1 cellular context compared by ENCODE assay signal in genomic region chr20:6490849-6491248, GRCh38.
A peak's percentile ranks its signal among the peaks of the same experiment; 100 is the strongest.
TF ChIP-seq lines count a peak whose summit lies in the region.

No MANE protein-coding gene starts in this region.

TF ChIP-seq in HepG2, 621 proteins besides CTCF, POLR2A, EP300 and RAD21 (continued from another document and continues in another):
- TF ChIP-seq MAFK (conservative IDR thresholded peaks at IDR 0.05 in 1 of 2, IDR thresholded peaks at IDR 0.05 in 1 of 2; ENCODE audit: low read length in 2 of 2): peak in 1 of 2 experiments; percentile 55; a peak in 2 of 4 replicates
- TF ChIP-seq ZNF567 (CRISPR knock-in tag; IDR thresholded peaks at IDR 0.05; ENCODE audit: borderline replicate concordance): no peak
- peak; percentile 39; the same call in 1 of the 2 replicates for TF ChIP-seq HMG20A (CRISPR knock-in tag; IDR thresholded peaks at IDR 0.05; ENCODE audit: borderline replicate concordance)
- no peak for TF ChIP-seq UBTF (CRISPR knock-in tag; IDR thresholded peaks at IDR 0.05)
- TF ChIP-seq LRRFIP1 (CRISPR knock-in tag; conservative IDR thresholded peaks at IDR 0.05): no peak
- TF ChIP-seq ZNF614 (CRISPR knock-in tag; IDR thresholded peaks at IDR 0.05; ENCODE audit: borderline replicate concordance): peak; percentile 70
- TF ChIP-seq ZNF678 (CRISPR knock-in tag; IDR thresholded peaks at IDR 0.05): no peak
- TF ChIP-seq SAP130 (CRISPR knock-in tag; IDR thresholded peaks at IDR 0.05; ENCODE audit: low read depth): peak; percentile 71
- peak; percentile 49; the same call in 1 of the 2 replicates for TF ChIP-seq ZNF335 (CRISPR knock-in tag; IDR thresholded peaks at IDR 0.05)
- no peak for TF ChIP-seq KLF16 (CRISPR knock-in tag; IDR thresholded peaks at IDR 0.05)
- TF ChIP-seq KAT8 (CRISPR knock-in tag; IDR thresholded peaks at IDR 0.05): peak; percentile 64; the same call in 1 of the 2 replicates
- TF ChIP-seq, protein P1, sequence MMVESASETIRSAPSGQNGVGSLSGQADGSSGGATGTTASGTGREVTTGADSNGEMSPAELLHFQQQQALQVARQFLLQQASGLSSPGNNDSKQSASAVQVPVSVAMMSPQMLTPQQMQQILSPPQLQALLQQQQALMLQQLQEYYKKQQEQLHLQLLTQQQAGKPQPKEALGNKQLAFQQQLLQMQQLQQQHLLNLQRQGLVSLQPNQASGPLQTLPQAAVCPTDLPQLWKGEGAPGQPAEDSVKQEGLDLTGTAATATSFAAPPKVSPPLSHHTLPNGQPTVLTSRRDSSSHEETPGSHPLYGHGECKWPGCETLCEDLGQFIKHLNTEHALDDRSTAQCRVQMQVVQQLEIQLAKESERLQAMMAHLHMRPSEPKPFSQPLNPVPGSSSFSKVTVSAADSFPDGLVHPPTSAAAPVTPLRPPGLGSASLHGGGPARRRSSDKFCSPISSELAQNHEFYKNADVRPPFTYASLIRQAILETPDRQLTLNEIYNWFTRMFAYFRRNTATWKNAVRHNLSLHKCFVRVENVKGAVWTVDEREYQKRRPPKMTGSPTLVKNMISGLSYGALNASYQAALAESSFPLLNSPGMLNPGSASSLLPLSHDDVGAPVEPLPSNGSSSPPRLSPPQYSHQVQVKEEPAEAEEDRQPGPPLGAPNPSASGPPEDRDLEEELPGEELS (CRISPR knock-in tag; IDR thresholded peaks at IDR 0.05): no peak
- no peak for TF ChIP-seq USF2 (IDR thresholded peaks at IDR 0.05; ENCODE audit: low read depth, low read length)
- no peak for TF ChIP-seq USF2 (CRISPR knock-in tag; IDR thresholded peaks at IDR 0.05; ENCODE audit: borderline replicate concordance)
- TF ChIP-seq ZNF639 (CRISPR knock-in tag; conservative IDR thresholded peaks at IDR 0.05): 0 out of 2 replicates have a peak, but pooled peaks have one; percentile 26
- TF ChIP-seq SALL1 (CRISPR knock-in tag; IDR thresholded peaks at IDR 0.05): peak; percentile 62; the same call in 1 of the 2 replicates
- peak; percentile 55 for TF ChIP-seq ASH2L (IDR thresholded peaks at IDR 0.05; ENCODE audit: insufficient read length, low read depth, low read length)
- TF ChIP-seq FOXC1 (CRISPR knock-in tag; IDR thresholded peaks at IDR 0.05; ENCODE audit: borderline replicate concordance): no peak
- no peak for TF ChIP-seq ZNF607 (CRISPR knock-in tag; IDR thresholded peaks at IDR 0.05; ENCODE audit: borderline replicate concordance)
- TF ChIP-seq, protein P2, sequence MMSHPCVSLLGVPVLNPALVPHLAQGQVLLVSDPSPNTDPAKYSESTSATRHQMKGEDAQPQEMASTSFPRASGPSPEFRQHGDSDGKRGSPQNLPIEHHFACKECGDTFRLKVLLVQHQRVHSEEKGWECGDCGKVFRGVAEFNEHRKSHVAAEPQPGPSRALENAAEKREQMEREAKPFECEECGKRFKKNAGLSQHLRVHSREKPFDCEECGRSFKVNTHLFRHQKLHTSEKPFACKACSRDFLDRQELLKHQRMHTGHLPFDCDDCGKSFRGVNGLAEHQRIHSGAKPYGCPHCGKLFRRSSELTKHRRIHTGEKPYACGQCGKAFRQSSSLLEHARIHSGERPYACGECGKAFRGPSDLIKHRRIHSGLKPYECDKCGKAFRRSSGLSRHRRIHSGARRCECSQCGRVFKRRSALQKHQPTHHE (CRISPR knock-in tag; IDR thresholded peaks at IDR 0.05; ENCODE audit: borderline replicate concordance): no peak
- TF ChIP-seq, protein P3, sequence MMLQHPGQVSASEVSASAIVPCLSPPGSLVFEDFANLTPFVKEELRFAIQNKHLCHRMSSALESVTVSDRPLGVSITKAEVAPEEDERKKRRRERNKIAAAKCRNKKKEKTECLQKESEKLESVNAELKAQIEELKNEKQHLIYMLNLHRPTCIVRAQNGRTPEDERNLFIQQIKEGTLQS (CRISPR knock-in tag; IDR thresholded peaks at IDR 0.05): no peak
- peak; percentile 66; the same call in 1 of the 2 replicates for TF ChIP-seq ISL2 (CRISPR knock-in tag; IDR thresholded peaks at IDR 0.05)
- TF ChIP-seq TBP (CRISPR knock-in tag; IDR thresholded peaks at IDR 0.05): no peak
- TF ChIP-seq MAX (IDR thresholded peaks at IDR 0.05): peak; percentile 33; the same call in 1 of the 2 replicates
- TF ChIP-seq HDAC1 (CRISPR knock-in tag; IDR thresholded peaks at IDR 0.05): peak; percentile 39; the same call in 1 of the 2 replicates
- TF ChIP-seq PITX1 (CRISPR knock-in tag; IDR thresholded peaks at IDR 0.05): no peak
- TF ChIP-seq, protein P4, sequence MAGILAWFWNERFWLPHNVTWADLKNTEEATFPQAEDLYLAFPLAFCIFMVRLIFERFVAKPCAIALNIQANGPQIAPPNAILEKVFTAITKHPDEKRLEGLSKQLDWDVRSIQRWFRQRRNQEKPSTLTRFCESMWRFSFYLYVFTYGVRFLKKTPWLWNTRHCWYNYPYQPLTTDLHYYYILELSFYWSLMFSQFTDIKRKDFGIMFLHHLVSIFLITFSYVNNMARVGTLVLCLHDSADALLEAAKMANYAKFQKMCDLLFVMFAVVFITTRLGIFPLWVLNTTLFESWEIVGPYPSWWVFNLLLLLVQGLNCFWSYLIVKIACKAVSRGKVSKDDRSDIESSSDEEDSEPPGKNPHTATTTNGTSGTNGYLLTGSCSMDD (CRISPR knock-in tag; IDR thresholded peaks at IDR 0.05): no peak
- no peak for TF ChIP-seq SIN3A (IDR thresholded peaks at IDR 0.05; ENCODE audit: borderline replicate concordance, low read depth, low read length)
- no peak for TF ChIP-seq PLSCR1 (CRISPR knock-in tag; IDR thresholded peaks at IDR 0.05; ENCODE audit: borderline replicate concordance)
- TF ChIP-seq, protein P5, sequence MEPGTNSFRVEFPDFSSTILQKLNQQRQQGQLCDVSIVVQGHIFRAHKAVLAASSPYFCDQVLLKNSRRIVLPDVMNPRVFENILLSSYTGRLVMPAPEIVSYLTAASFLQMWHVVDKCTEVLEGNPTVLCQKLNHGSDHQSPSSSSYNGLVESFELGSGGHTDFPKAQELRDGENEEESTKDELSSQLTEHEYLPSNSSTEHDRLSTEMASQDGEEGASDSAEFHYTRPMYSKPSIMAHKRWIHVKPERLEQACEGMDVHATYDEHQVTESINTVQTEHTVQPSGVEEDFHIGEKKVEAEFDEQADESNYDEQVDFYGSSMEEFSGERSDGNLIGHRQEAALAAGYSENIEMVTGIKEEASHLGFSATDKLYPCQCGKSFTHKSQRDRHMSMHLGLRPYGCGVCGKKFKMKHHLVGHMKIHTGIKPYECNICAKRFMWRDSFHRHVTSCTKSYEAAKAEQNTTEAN (CRISPR knock-in tag; conservative IDR thresholded peaks at IDR 0.05): peak; percentile 73; the same call in 1 of the 2 replicates
- 0 out of 2 replicates have a peak, but pooled peaks have one; percentile 50 for TF ChIP-seq ZNF720 (CRISPR knock-in tag; IDR thresholded peaks at IDR 0.05)
- peak; percentile 65 for TF ChIP-seq BCL6 (CRISPR knock-in tag; IDR thresholded peaks at IDR 0.05)
- no peak for TF ChIP-seq ZNF136 (CRISPR knock-in tag; IDR thresholded peaks at IDR 0.05; ENCODE audit: low read depth)
- peak; percentile 77; the same call in 1 of the 2 replicates for TF ChIP-seq TEAD2 (CRISPR knock-in tag; IDR thresholded peaks at IDR 0.05)
- 0 out of 2 replicates have a peak, but pooled peaks have one; percentile 60 for TF ChIP-seq ZNF556 (CRISPR knock-in tag; IDR thresholded peaks at IDR 0.05; ENCODE audit: borderline replicate concordance)
- TF ChIP-seq ZNF414 (CRISPR knock-in tag; IDR thresholded peaks at IDR 0.05): peak; percentile 89; the same call in 1 of the 2 replicates
- peak; percentile 93 for TF ChIP-seq ZNF331 (CRISPR knock-in tag; IDR thresholded peaks at IDR 0.05)
- peak; percentile 98 for TF ChIP-seq EHMT2 (IDR thresholded peaks at IDR 0.05; ENCODE audit: borderline replicate concordance, low read depth, low read length)
- no peak for TF ChIP-seq ZBTB46 (CRISPR knock-in tag; IDR thresholded peaks at IDR 0.05; ENCODE audit: borderline replicate concordance)
- TF ChIP-seq MXI1 (IDR thresholded peaks at IDR 0.05; ENCODE audit: borderline replicate concordance, low read depth, low read length): no peak
- TF ChIP-seq SMAD1 (CRISPR knock-in tag; IDR thresholded peaks at IDR 0.05; ENCODE audit: borderline replicate concordance, low read depth): no peak
- no peak for TF ChIP-seq FLYWCH1 (CRISPR knock-in tag; IDR thresholded peaks at IDR 0.05)
- no peak for TF ChIP-seq TOPORS (CRISPR knock-in tag; IDR thresholded peaks at IDR 0.05)
- no peak for TF ChIP-seq REXO4 (CRISPR knock-in tag; IDR thresholded peaks at IDR 0.05; ENCODE audit: borderline replicate concordance)
- TF ChIP-seq ZBTB7A (CRISPR knock-in tag; IDR thresholded peaks at IDR 0.05): no peak
